20 cellular contexts compared by ENCODE assay signal in genomic region chr20:50909413-50909812, GRCh38. TPM values are rescaled to one million over a fixed set of nuclear protein-coding genes. Genes with fewer than 3 reads are reported as not detected.
A peak's percentile ranks its signal among the peaks of the same experiment; 100 is the strongest.
DNase-seq lines count a peak whose midpoint lies in the region; TF ChIP-seq lines count a peak whose summit lies in the region.
"Had no signal": no experiment of that assay in that cellular context is flagged by ENCODE, and none has a peak within 500 bp of the region (broad histone marks: within the 10 kb centered on the region; RNA-seq: fewer than 3 reads in every experiment).

No MANE protein-coding gene starts in this region.

- DNase-seq in activated naive CD4-positive, alpha-beta T cell treated with anti-CD3 and anti-CD28 coated beads for 36 hours, result no peak
- DNase-seq in activated naive CD4-positive, alpha-beta T cell treated with Interleukin-2 at 50 U/mL for 16 hours, result no peak
- DNase-seq in HFFc6, result no peak
- no peak for DNase-seq in endodermal cell
- DNase-seq in progenitor cell of endocrine pancreas (ENCODE audit: low spot score, unreplicated experiment), result no peak
- no peak for DNase-seq in SHP77 (lab: John Stamatoyannopoulos, UW)
- DNase-seq in NCI-H1694 (lab: John Stamatoyannopoulos, UW), result no peak
- DNase-seq in GM10248 (ENCODE audit: extremely low spot score), result no peak
- DNase-seq: brain microvascular endothelial cell; C1 segment of cervical spinal cord; kidney glomerular epithelial cell; MG63; NCI-H1436; NCI-H510A treated with DMSO at 0.1 percent for 48 hours; ovary; right cardiac atrium; stimulated activated CD4-positive, alpha-beta T cell treated with anti-CD3 and anti-CD28 coated beads, Interleukin-12 subunit alpha, Interleukin-12 subunit beta, amount 100 ng/mL, for 4 hours had no signal

- H3K9ac ChIP-seq in endodermal cell (ENCODE audit: extremely low read depth, low read length, poor library complexity, severe bottlenecking), result no peak overlapping the region

- no peak overlapping the region for H3K4me3 Mint-ChIP-seq in activated naive CD4-positive, alpha-beta T cell treated with anti-CD3 and anti-CD28 coated beads for 36 hours
- H3K4me3 Mint-ChIP-seq in HFFc6 (peak overlapping the region; percentile 37), endodermal cell (no peak overlapping the region), progenitor cell of endocrine pancreas (ENCODE audit: low read depth) (no peak overlapping the region)

- H3K27me3 ChIP-seq in endodermal cell (ENCODE audit: control insufficient read depth, insufficient read depth, low read length, poor library complexity, severe bottlenecking), result no peaks in the 10 kb centered on the region
- H3K27me3 ChIP-seq: brain microvascular endothelial cell, MG63, ovary had no signal

- TF ChIP-seq CTCF in HFFc6 (IDR thresholded peaks at IDR 0.05) (no peak), endodermal cell (conservative IDR thresholded peaks at IDR 0.05) (no peak), progenitor cell of endocrine pancreas (IDR thresholded peaks at IDR 0.05; ENCODE audit: unreplicated experiment) (no peak), GM10248 (IDR thresholded peaks at IDR 0.05; ENCODE audit: control extremely low read depth, extremely low read depth, low read depth, missing control alignments) (no peak)

- peaks cover 27% of the 10 kb centered on the region for H3K36me3 Mint-ChIP-seq in activated naive CD4-positive, alpha-beta T cell treated with anti-CD3 and anti-CD28 coated beads for 36 hours (ENCODE audit: low read depth)
- peaks cover 23% of the 10 kb centered on the region for H3K36me3 Mint-ChIP-seq in HFFc6 (ENCODE audit: low read depth)
- peaks cover 52% of the 10 kb centered on the region for H3K36me3 Mint-ChIP-seq in endodermal cell (ENCODE audit: low read depth)
- H3K36me3 Mint-ChIP-seq in progenitor cell of endocrine pancreas (ENCODE audit: insufficient read depth), result peaks cover 18% of the 10 kb centered on the region

- H3K4me1 ChIP-seq in endodermal cell (ENCODE audit: control insufficient read depth, insufficient read depth, low read length), result peaks cover 3% of the 10 kb centered on the region

- CTCF ChIA-PET in activated naive CD4-positive, alpha-beta T cell treated with anti-CD3 and anti-CD28 coated beads for 36 hours (lab: Charles Lee), result interaction anchor here (1.4 to 1.6 kb wide), 3 partner anchors 9 to 160 kb away, joined by 4 to 6 read pairs (median 5); no protein-coding TSS in a partner anchor
- CTCF ChIA-PET in GM10248 (lab: Yijun Ruan, JAX), result interaction anchor here (1.3 to 11.1 kb wide), 4 partner anchors 10 to 115 kb away, joined by 3 to 191 read pairs (median 14); partner anchors contain the start of genes ADNP and BCAS4

- no peak overlapping the region for H3K27ac ChIP-seq in endodermal cell (ENCODE audit: low read depth, low read length)
- H3K27ac ChIP-seq: brain microvascular endothelial cell, ovary, VCaP had no signal

- H3K27ac Mint-ChIP-seq in activated naive CD4-positive, alpha-beta T cell treated with anti-CD3 and anti-CD28 coated beads for 36 hours, result peak overlapping the region; percentile 54
- peak overlapping the region; percentile 95 for H3K27ac Mint-ChIP-seq in HFFc6
- peak overlapping the region; percentile 18 for H3K27ac Mint-ChIP-seq in endodermal cell
- H3K27ac Mint-ChIP-seq in progenitor cell of endocrine pancreas, result peak overlapping the region; percentile 57

- H3K9me3 Mint-ChIP-seq in activated naive CD4-positive, alpha-beta T cell treated with anti-CD3 and anti-CD28 coated beads for 36 hours, result no peaks in the 10 kb centered on the region
- H3K9me3 Mint-ChIP-seq in HFFc6, result no peaks in the 10 kb centered on the region
- H3K9me3 Mint-ChIP-seq in endodermal cell, result peaks cover 1% of the 10 kb centered on the region
- H3K9me3 Mint-ChIP-seq in progenitor cell of endocrine pancreas (ENCODE audit: low read depth), result no peaks in the 10 kb centered on the region

- H3K4me3 ChIP-seq in endodermal cell (ENCODE audit: low read length), result no peak overlapping the region
- H3K4me3 ChIP-seq: K562, lung, MG63, ovary had no signal

- intact Hi-C loops in activated naive CD4-positive, alpha-beta T cell treated with anti-CD3 and anti-CD28 coated beads for 36 hours (cut with micrococcal nuclease), result no loop called here

- H3K27me3 Mint-ChIP-seq in activated naive CD4-positive, alpha-beta T cell treated with anti-CD3 and anti-CD28 coated beads for 36 hours (ENCODE audit: low read depth), result no peaks in the 10 kb centered on the region
- no peaks in the 10 kb centered on the region; the same call in 1 of the 2 replicates for H3K27me3 Mint-ChIP-seq in HFFc6 (ENCODE audit: insufficient read depth)
- no peaks in the 10 kb centered on the region for H3K27me3 Mint-ChIP-seq in endodermal cell (ENCODE audit: insufficient read depth)
- H3K27me3 Mint-ChIP-seq in progenitor cell of endocrine pancreas, result no peaks in the 10 kb centered on the region

- 91 to 100% methylated on average over 2 of the region's 3 CpGs for WGBS in endodermal cell (ENCODE audit: insufficient coverage in 1 of 2, insufficient read length in 1 of 2), 2 experiments

- POLR2A ChIA-PET in GM10248 (lab: Yijun Ruan, JAX), result no interaction called here

- peaks cover 64% of the 10 kb centered on the region for H3K4me1 Mint-ChIP-seq in activated naive CD4-positive, alpha-beta T cell treated with anti-CD3 and anti-CD28 coated beads for 36 hours (ENCODE audit: low read depth)
- H3K4me1 Mint-ChIP-seq in HFFc6 (ENCODE audit: low read depth) (peaks cover 58% of the 10 kb centered on the region), endodermal cell (peaks cover 33% of the 10 kb centered on the region), progenitor cell of endocrine pancreas (ENCODE audit: low read depth) (peaks cover 52% of the 10 kb centered on the region)

- H3K36me3 ChIP-seq in endodermal cell (ENCODE audit: control insufficient read depth, insufficient read depth, low read length), result peaks cover 85% of the 10 kb centered on the region
- H3K36me3 ChIP-seq: brain microvascular endothelial cell, ovary had no signal

- no peaks in the 10 kb centered on the region for H3K9me3 ChIP-seq in endodermal cell (ENCODE audit: control insufficient read depth, low read length)
- H3K9me3 ChIP-seq: MG63, ovary had no signal

RNA-seq across cellular contexts. Expression of gene ADNP, which starts 21.8 kb away (rescaled TPM):
- 10 to 100 TPM; 44.8 to 50.8 TPM for total RNA-seq in activated naive CD4-positive, alpha-beta T cell treated with anti-CD3 and anti-CD28 coated beads for 36 hours
- 10 to 100 TPM; 56.5 to 68.8 (median 57.3) TPM for total RNA-seq in HFFc6 (2021; fragmentation: NEBNext Ultra II Directional; extraction: Animal tissue kit (Norgen Biotek cat#: 25700))
- total RNA-seq in endodermal cell (100 to 1,000 TPM; 136 to 152 TPM), progenitor cell of endocrine pancreas (127 and 144 TPM in 2 replicates)
- polyA plus RNA-seq in endodermal cell (2013, experiment 1 of 2), result 110 TPM
- 102 TPM for polyA plus RNA-seq in endodermal cell (2013, experiment 2 of 2)

RNA-seq across cellular contexts. Expression of gene DPM1, which starts 48.9 kb away (rescaled TPM):
- 10 to 100 TPM; 64.8 to 66.1 TPM for total RNA-seq in activated naive CD4-positive, alpha-beta T cell treated with anti-CD3 and anti-CD28 coated beads for 36 hours
- 10 to 100 TPM; 51.8 to 59.9 (median 57.4) TPM for total RNA-seq in HFFc6 (2021; fragmentation: NEBNext Ultra II Directional; extraction: Animal tissue kit (Norgen Biotek cat#: 25700))
- total RNA-seq in endodermal cell (10 to 100 TPM; 54.9 to 58.8 TPM), progenitor cell of endocrine pancreas (41.4 and 43.9 TPM in 2 replicates)
- polyA plus RNA-seq in endodermal cell (2013, experiment 1 of 2), result 68.9 TPM
- 69.4 TPM for polyA plus RNA-seq in endodermal cell (2013, experiment 2 of 2)

RNA-seq across cellular contexts. Expression of gene MOCS3, which starts 49.2 kb away (rescaled TPM):
- total RNA-seq in activated naive CD4-positive, alpha-beta T cell treated with anti-CD3 and anti-CD28 coated beads for 36 hours, result 1 to 10 TPM; 1.6 to 2.2 TPM
- total RNA-seq in HFFc6 (2021; fragmentation: NEBNext Ultra II Directional; extraction: Animal tissue kit (Norgen Biotek cat#: 25700)), result 1 to 10 TPM; 5.0 to 6.1 (median 5.4) TPM
- total RNA-seq in endodermal cell (1 to 10 TPM; 4.7 to 5.5 TPM), progenitor cell of endocrine pancreas (5.6 and 5.8 TPM in 2 replicates)
- 4.9 TPM for polyA plus RNA-seq in endodermal cell (2013, experiment 1 of 2)
- polyA plus RNA-seq in endodermal cell (2013, experiment 2 of 2), result 4.5 TPM

Comparison
In these comparisons a context has a peak if more than half of its experiments do, and no peak if none do; other contexts are left out.
1. H3K27ac Mint-ChIP-seq: peak in every context shown above with its lines; median percentile 95 in HFFc6; 57 in progenitor cell of endocrine pancreas; 54 in activated naive CD4-positive, alpha-beta T cell treated with anti-CD3 and anti-CD28 coated beads for 36 hours; 18 in endodermal cell.